In the genomic region with DNA sequence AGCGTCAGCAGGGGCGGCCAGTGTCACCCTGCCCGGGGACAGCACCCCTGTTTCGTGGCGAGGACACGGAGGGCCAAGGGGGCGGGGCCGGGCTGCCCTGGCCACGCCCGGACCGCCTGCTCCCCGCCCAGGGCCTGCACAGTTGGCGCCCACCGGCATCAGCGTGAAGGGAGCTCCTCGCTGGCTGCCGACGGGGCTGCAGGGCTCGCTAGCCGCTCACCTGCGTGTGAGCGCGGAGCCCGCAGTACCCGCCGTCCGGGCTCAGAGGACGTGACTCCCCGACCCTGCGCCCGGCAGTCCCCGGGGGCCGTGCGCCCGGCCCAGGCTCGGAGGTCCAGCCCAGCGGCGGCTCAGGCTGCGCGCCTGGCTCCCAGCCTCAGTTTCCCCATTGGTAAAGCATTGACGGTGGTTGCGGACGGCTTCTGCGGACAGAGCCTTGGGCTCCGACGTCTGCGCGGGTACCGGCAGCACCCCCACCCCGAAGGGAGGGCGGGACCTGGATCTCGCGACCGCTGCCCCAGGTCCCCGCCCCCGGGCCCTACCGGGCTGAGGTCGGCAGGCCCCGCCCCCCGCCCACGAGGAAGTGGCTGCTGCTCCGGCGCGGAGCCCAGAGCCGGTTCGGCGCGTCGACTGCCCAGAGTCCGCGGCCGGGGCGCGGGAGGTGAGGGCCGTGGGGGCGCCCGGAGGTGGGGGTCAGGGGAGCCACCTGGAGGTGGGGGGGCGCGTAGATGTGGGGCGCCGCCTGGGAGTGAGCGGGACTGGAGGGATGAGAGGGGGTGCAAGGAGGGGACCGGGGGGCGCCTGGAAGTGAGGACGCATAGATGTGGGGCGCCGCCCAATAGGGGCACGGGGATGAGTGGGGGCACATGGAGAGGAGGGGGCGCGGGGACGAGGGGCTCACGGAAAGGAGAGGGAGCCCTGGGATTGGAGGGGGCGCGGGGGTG, we compare ENCODE assay signal across 1 cellular context.
TF ChIP-seq lines count a peak whose summit lies in the region.

ARPC1B (plus strand) TSS at position 610 of the 944 bp plus-strand sequence. CDS start 10,985 bp downstream, outside the sequence.

TF ChIP-seq in K562, 482 proteins besides CTCF, POLR2A, EP300 and RAD21 (continued from another document and continues in another):
- TF ChIP-seq RNF219 (CRISPR knock-in tag; IDR thresholded peaks at IDR 0.05) = no peak
- TF ChIP-seq POLR2H (tag; IDR thresholded peaks at IDR 0.05; ENCODE audit: low read depth) = peak; percentile 76
- TF ChIP-seq, protein P1, sequence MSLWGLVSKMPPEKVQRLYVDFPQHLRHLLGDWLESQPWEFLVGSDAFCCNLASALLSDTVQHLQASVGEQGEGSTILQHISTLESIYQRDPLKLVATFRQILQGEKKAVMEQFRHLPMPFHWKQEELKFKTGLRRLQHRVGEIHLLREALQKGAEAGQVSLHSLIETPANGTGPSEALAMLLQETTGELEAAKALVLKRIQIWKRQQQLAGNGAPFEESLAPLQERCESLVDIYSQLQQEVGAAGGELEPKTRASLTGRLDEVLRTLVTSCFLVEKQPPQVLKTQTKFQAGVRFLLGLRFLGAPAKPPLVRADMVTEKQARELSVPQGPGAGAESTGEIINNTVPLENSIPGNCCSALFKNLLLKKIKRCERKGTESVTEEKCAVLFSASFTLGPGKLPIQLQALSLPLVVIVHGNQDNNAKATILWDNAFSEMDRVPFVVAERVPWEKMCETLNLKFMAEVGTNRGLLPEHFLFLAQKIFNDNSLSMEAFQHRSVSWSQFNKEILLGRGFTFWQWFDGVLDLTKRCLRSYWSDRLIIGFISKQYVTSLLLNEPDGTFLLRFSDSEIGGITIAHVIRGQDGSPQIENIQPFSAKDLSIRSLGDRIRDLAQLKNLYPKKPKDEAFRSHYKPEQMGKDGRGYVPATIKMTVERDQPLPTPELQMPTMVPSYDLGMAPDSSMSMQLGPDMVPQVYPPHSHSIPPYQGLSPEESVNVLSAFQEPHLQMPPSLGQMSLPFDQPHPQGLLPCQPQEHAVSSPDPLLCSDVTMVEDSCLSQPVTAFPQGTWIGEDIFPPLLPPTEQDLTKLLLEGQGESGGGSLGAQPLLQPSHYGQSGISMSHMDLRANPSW (CRISPR knock-in tag; IDR thresholded peaks at IDR 0.05) = peak; percentile 79; the same call in 1 of the 2 replicates
- TF ChIP-seq, protein P2, sequence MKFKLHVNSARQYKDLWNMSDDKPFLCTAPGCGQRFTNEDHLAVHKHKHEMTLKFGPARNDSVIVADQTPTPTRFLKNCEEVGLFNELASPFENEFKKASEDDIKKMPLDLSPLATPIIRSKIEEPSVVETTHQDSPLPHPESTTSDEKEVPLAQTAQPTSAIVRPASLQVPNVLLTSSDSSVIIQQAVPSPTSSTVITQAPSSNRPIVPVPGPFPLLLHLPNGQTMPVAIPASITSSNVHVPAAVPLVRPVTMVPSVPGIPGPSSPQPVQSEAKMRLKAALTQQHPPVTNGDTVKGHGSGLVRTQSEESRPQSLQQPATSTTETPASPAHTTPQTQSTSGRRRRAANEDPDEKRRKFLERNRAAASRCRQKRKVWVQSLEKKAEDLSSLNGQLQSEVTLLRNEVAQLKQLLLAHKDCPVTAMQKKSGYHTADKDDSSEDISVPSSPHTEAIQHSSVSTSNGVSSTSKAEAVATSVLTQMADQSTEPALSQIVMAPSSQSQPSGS (CRISPR knock-in tag; IDR thresholded peaks at IDR 0.05) = no peak
- TF ChIP-seq MTA3 (IDR thresholded peaks at IDR 0.05; ENCODE audit: borderline replicate concordance) = peak; percentile 74; the same call in 1 of the 2 replicates
- TF ChIP-seq CBFA2T2 (conservative IDR thresholded peaks at IDR 0.05) = no peak
- no peak for TF ChIP-seq PHF21A (IDR thresholded peaks at IDR 0.05; ENCODE audit: borderline replicate concordance, low read depth)
- TF ChIP-seq ARHGAP35 (IDR thresholded peaks at IDR 0.05; ENCODE audit: partially characterized antibody) = no peak
- no peak for TF ChIP-seq BCL6 (CRISPR knock-in tag; IDR thresholded peaks at IDR 0.05)
- no peak for TF ChIP-seq MTF1 (CRISPR knock-in tag; IDR thresholded peaks at IDR 0.05; ENCODE audit: borderline replicate concordance)
- 0 out of 4 replicates have a peak, but pooled peaks of 1 of the 2 experiments have one; percentile 12 for TF ChIP-seq NONO (IDR thresholded peaks at IDR 0.05; ENCODE audit: low read depth in 2 of 2, low read length in 1 of 2)
- TF ChIP-seq, protein P3, sequence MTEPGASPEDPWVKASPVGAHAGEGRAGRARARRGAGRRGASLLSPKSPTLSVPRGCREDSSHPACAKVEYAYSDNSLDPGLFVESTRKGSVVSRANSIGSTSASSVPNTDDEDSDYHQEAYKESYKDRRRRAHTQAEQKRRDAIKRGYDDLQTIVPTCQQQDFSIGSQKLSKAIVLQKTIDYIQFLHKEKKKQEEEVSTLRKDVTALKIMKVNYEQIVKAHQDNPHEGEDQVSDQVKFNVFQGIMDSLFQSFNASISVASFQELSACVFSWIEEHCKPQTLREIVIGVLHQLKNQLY (CRISPR knock-in tag; conservative IDR thresholded peaks at IDR 0.05) = 0 out of 4 replicates have a peak, but pooled peaks of 1 of the 2 experiments have one; percentile 46
- no peak for TF ChIP-seq ATF1 (CRISPR knock-in tag; IDR thresholded peaks at IDR 0.05)
- peak; percentile 74; the same call in 1 of the 2 replicates for TF ChIP-seq ATF1 (tag; IDR thresholded peaks at IDR 0.05)
- no peak for TF ChIP-seq GTF2F1 (IDR thresholded peaks at IDR 0.05; ENCODE audit: low read depth, low read length)
- TF ChIP-seq SMAD1 (IDR thresholded peaks at IDR 0.05; ENCODE audit: low read depth, low read length, partially characterized antibody) = no peak
- 0 out of 2 replicates have a peak, but pooled peaks have one; percentile 6 for TF ChIP-seq TCF3 (CRISPR knock-in tag; IDR thresholded peaks at IDR 0.05)
- 0 out of 4 replicates have a peak, but pooled peaks have one; percentile 32 to 41 for TF ChIP-seq HDAC1 (IDR thresholded peaks at IDR 0.05)
- TF ChIP-seq ETV6 (IDR thresholded peaks at IDR 0.05; ENCODE audit: borderline replicate concordance in 1 of 2, low read depth in 2 of 2, low read length in 1 of 2) = peak in 1 of 2 experiments; percentile 42; a peak in 1 of 4 replicates
- no peak for TF ChIP-seq ETV6 (CRISPR knock-in tag; IDR thresholded peaks at IDR 0.05; ENCODE audit: borderline replicate concordance)
- TF ChIP-seq ZNF644 (tag; IDR thresholded peaks at IDR 0.05; ENCODE audit: low read depth) = no peak
- TF ChIP-seq TBP (optimal IDR thresholded peaks at IDR 0.05; ENCODE audit: low read depth, low read length) = peak; percentile 53
- TF ChIP-seq NCOA4 (IDR thresholded peaks at IDR 0.05; ENCODE audit: partially characterized antibody) = no peak
- TF ChIP-seq, protein P4, sequence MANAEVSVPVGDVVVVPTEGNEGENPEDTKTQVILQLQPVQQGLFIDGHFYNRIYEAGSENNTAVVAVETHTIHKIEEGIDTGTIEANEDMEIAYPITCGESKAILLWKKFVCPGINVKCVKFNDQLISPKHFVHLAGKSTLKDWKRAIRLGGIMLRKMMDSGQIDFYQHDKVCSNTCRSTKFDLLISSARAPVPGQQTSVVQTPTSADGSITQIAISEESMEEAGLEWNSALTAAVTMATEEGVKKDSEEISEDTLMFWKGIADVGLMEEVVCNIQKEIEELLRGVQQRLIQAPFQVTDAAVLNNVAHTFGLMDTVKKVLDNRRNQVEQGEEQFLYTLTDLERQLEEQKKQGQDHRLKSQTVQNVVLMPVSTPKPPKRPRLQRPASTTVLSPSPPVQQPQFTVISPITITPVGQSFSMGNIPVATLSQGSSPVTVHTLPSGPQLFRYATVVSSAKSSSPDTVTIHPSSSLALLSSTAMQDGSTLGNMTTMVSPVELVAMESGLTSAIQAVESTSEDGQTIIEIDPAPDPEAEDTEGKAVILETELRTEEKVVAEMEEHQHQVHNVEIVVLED (CRISPR knock-in tag; IDR thresholded peaks at IDR 0.05) = 0 out of 2 replicates have a peak, but pooled peaks have one; percentile 6
- TF ChIP-seq SIN3A (IDR thresholded peaks at IDR 0.05; ENCODE audit: borderline replicate concordance in 2 of 2, control insufficient read depth in 1 of 2, low read depth in 2 of 2, low read length in 2 of 2) = peak in 1 of 2 experiments; percentile 94; a peak in 2 of 4 replicates
- no peak for TF ChIP-seq ZNF445 (CRISPR knock-in tag; IDR thresholded peaks at IDR 0.05; ENCODE audit: low read depth)
- no peak for TF ChIP-seq MXD1 (CRISPR knock-in tag; IDR thresholded peaks at IDR 0.05; ENCODE audit: borderline replicate concordance, poor library complexity, severe bottlenecking)
- no peak; the same call in 1 of the 2 replicates for TF ChIP-seq ZNF282 (CRISPR knock-in tag; IDR thresholded peaks at IDR 0.05)
- TF ChIP-seq PTTG1 (tag; IDR thresholded peaks at IDR 0.05; ENCODE audit: low read depth) = no peak
- TF ChIP-seq, protein P5, sequence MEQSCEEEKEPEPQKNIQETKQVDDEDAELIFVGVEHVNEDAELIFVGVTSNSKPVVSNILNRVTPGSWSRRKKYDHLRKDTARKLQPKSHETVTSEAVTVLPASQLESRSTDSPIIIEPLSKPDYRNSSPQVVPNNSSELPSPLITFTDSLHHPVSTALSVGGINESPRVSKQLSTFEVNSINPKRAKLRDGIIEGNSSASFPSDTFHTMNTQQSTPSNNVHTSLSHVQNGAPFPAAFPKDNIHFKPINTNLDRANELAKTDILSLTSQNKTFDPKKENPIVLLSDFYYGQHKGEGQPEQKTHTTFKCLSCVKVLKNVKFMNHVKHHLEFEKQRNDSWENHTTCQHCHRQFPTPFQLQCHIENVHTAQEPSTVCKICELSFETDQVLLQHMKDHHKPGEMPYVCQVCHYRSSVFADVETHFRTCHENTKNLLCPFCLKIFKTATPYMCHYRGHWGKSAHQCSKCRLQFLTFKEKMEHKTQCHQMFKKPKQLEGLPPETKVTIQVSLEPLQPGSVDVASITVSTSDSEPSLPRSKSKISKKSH (CRISPR knock-in tag; IDR thresholded peaks at IDR 0.05) = no peak
- peak; percentile 64; the same call in 1 of the 2 replicates for TF ChIP-seq CREB3L1 (IDR thresholded peaks at IDR 0.05; ENCODE audit: borderline replicate concordance, low read depth)
- peak; percentile 59; the same call in 1 of the 2 replicates for TF ChIP-seq ETV5 (CRISPR knock-in tag; IDR thresholded peaks at IDR 0.05; ENCODE audit: low read depth)
- TF ChIP-seq CLOCK (CRISPR knock-in tag; IDR thresholded peaks at IDR 0.05; ENCODE audit: borderline replicate concordance) = no peak
